ENCODE assay signal across 8 cellular contexts in the genomic region with DNA sequence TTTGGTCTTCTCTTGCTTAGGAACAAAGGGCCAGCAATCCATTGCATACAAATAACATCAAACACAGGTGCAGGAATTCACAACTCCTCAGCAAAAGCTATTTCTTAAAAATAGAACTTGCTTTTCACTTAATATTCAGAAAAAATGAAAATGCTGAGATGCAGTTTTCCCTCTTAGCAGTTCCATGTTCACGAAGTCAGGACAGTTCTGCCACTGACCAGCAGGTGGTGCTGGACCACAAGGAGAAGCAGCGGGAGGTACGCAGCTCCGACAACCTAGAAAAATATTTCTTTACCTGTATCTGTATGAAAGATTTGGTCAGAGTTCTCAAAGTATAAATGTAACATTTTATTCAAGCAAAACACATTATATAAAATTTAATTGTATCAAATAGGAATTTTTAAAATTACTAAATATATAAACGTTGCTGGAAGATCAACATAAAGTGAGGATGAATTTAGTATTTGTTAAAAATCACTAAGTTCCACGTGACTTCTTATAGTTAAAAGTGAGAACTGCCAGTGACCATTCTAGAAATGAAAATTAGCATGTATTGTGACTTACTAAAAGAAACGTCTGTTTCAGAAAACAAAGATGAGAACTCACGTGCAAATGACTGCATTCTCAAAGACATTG. TPM values are rescaled to one million over a fixed set of nuclear protein-coding genes. Genes with fewer than 3 reads are reported as not detected.
DNase-seq lines count a peak whose midpoint lies in the region; ATAC-seq and TF ChIP-seq lines count a peak whose summit lies in the region.

No MANE protein-coding gene starts in this region.

- H3K36me3 ChIP-seq in CD8-positive, alpha-beta memory T cell (ENCODE audit: insufficient read depth, low read length) = no peaks in the 10 kb centered on the region
- peaks cover 0 to 5% (median 2%) of the 10 kb centered on the region in 4 donors for H3K36me3 ChIP-seq in esophagus muscularis mucosa
- H3K36me3 ChIP-seq in neural cell (ENCODE audit: insufficient read depth, low read length) = no peaks in the 10 kb centered on the region

- WGBS in esophagus muscularis mucosa = 37% methylated on average over 8 of the region's 8 CpGs

- H3K4me3 ChIP-seq in CD8-positive, alpha-beta memory T cell (ENCODE audit: low read length) = no peak overlapping the region
- H3K4me3 ChIP-seq in esophagus muscularis mucosa (no peak overlapping the region), neural cell (ENCODE audit: low read length) (no peak overlapping the region)

- no peaks in the 10 kb centered on the region for H3K27me3 ChIP-seq in CD8-positive, alpha-beta memory T cell (ENCODE audit: insufficient read depth, low read length, poor library complexity, severe bottlenecking)
- H3K27me3 ChIP-seq in esophagus muscularis mucosa (peaks cover 0 to 9% (median 0%) of the 10 kb centered on the region in 4 donors), neural cell (ENCODE audit: insufficient read depth, low read depth, low read length) (no peaks in the 10 kb centered on the region)

- H2AFZ ChIP-seq in neural cell (ENCODE audit: low read depth, low read length) = no peak overlapping the region

- no peak for ATAC-seq in GM21737 (IDR thresholded peaks at IDR 0.05; ENCODE audit: unreplicated experiment)

- CTCF ChIA-PET in CD8-positive, alpha-beta memory T cell (lab: Charles Lee) = interaction anchor here (0.6 to 4.7 kb wide), 15 partner anchors 11 to 196 kb away, joined by 3 to 40 read pairs (median 4); partner anchors contain the start of gene ADNP2

- H3K27me3 Mint-ChIP-seq in CD8-positive, alpha-beta memory T cell = peaks cover 7 to 10% of the 10 kb centered on the region in 2 donors

- no peaks in the 10 kb centered on the region for H4K20me1 ChIP-seq in neural cell (ENCODE audit: insufficient read depth)

- H3K4me3 Mint-ChIP-seq in CD8-positive, alpha-beta memory T cell = no peak overlapping the region

- no peak overlapping the region for H3K27ac Mint-ChIP-seq in CD8-positive, alpha-beta memory T cell

- H3K9me3 ChIP-seq in CD8-positive, alpha-beta memory T cell (ENCODE audit: low read length) = no peaks in the 10 kb centered on the region
- H3K9me3 ChIP-seq in esophagus muscularis mucosa = no peaks in the 10 kb centered on the region
- no peaks in the 10 kb centered on the region for H3K9me3 ChIP-seq in neural cell (ENCODE audit: low read length)

- TF ChIP-seq POLR2A in esophagus muscularis mucosa (IDR thresholded peaks at IDR 0.05; ENCODE audit: low read depth) = no peak

- TF ChIP-seq CTCF in esophagus muscularis mucosa (IDR thresholded peaks at IDR 0.05) (peak in 2 of 3 experiments; percentile 94 to 96), neural cell (IDR thresholded peaks at IDR 0.05; ENCODE audit: poor library complexity, severe bottlenecking) (peak; percentile 85)

- no peaks in the 10 kb centered on the region for H3F3A ChIP-seq in neural cell (ENCODE audit: insufficient read depth, low read length, poor library complexity, severe bottlenecking)

- no peaks in the 10 kb centered on the region for H3K9me2 ChIP-seq in neural cell (ENCODE audit: insufficient read depth, low read length)

- peaks cover 2 to 7% (median 7%) of the 10 kb centered on the region in 3 donors for H3K4me1 Mint-ChIP-seq in CD8-positive, alpha-beta memory T cell

- TF ChIP-seq EP300 in esophagus muscularis mucosa (IDR thresholded peaks at IDR 0.05) = no peak
- TF ChIP-seq EP300 in neural cell (conservative IDR thresholded peaks at IDR 0.05; ENCODE audit: poor library complexity, severe bottlenecking) = no peak

- no peaks in the 10 kb centered on the region for H3K79me2 ChIP-seq in neural cell (replicated peaks; ENCODE audit: insufficient read depth, low read length)

- H3K9ac ChIP-seq in neural cell (ENCODE audit: low read length) = no peak overlapping the region

- POLR2A ChIA-PET in CD8-positive, alpha-beta memory T cell (lab: Charles Lee) = no interaction called here

- H3K9me3 Mint-ChIP-seq in CD8-positive, alpha-beta memory T cell = peaks cover 0 to 2% (median 0%) of the 10 kb centered on the region in 5 donors

- no peak overlapping the region for H3K4me2 ChIP-seq in neural cell (ENCODE audit: low read length)

- H3K36me3 Mint-ChIP-seq in CD8-positive, alpha-beta memory T cell = peaks cover 0 to 4% (median 0%) of the 10 kb centered on the region in 3 donors

- TF ChIP-seq RAD21 in neural cell (conservative IDR thresholded peaks at IDR 0.05) = peak; percentile 85

- intact Hi-C loops in esophagus muscularis mucosa (cut with DNase I) = no loop called here

- H3K4me1 ChIP-seq in CD8-positive, alpha-beta memory T cell (ENCODE audit: insufficient read depth, low read length) = no peaks in the 10 kb centered on the region
- peaks cover 0 to 17% (median 9%) of the 10 kb centered on the region in 4 donors for H3K4me1 ChIP-seq in esophagus muscularis mucosa

- DNase-seq in CD8-positive, alpha-beta memory T cell = peak; percentile 39 to 82 (median 57)
- DNase-seq in H4 (ENCODE audit: low spot score) (peak; percentile 64), NCI-H526 treated with DMSO at 0.1 percent for 48 hours (lab: John Stamatoyannopoulos, UW) (peak; percentile 4), esophagus muscularis mucosa (ENCODE audit: extremely low spot score) (no peak)
- peak; percentile 89 for DNase-seq in activated CD8-positive, alpha-beta memory T cell treated with anti-CD3 and anti-CD28 coated beads, Interleukin-2, amount 50 U/mL, for 48 hours
- DNase-seq in stimulated activated naive CD4-positive, alpha-beta T cell treated with Interleukin-2 at 50 U/mL for 16 hours (lab: John Stamatoyannopoulos, UW) = peak; percentile 66

- H3K27ac ChIP-seq in CD8-positive, alpha-beta memory T cell (ENCODE audit: low read depth, low read length) = no peak overlapping the region
- no peak overlapping the region for H3K27ac ChIP-seq in esophagus muscularis mucosa (replicated peaks in 1 of 4)
- no peak overlapping the region for H3K27ac ChIP-seq in neural cell (ENCODE audit: low read length)

TF ChIP-seq in neural cell, 6 proteins besides CTCF, POLR2A, EP300 and RAD21:
- TF ChIP-seq TAF1 (IDR thresholded peaks at IDR 0.05; ENCODE audit: low read depth) (no peak), REST (IDR thresholded peaks at IDR 0.05; ENCODE audit: borderline replicate concordance) (no peak), POLR2AphosphoS5 (IDR thresholded peaks at IDR 0.05) (no peak), EZH2 (IDR thresholded peaks at IDR 0.05; ENCODE audit: borderline replicate concordance, insufficient read depth, low read length, poor library complexity, severe bottlenecking) (no peak), SMC3 (conservative IDR thresholded peaks at IDR 0.05; ENCODE audit: poor library complexity) (peak; percentile 84), MXI1 (conservative IDR thresholded peaks at IDR 0.05; ENCODE audit: poor library complexity, severe bottlenecking) (no peak)

RNA-seq across cellular contexts. Expression of gene ADNP2, which starts 48.8 kb away (rescaled TPM):
- 10 to 100 TPM; 18.5 to 18.9 TPM for total RNA-seq in CD8-positive, alpha-beta memory T cell
- polyA plus RNA-seq in CD8-positive, alpha-beta memory T cell = 9.8 TPM
- 21.3 and 27.8 TPM in 2 replicates for total RNA-seq in H4 (2014; rRNA removed; shearing (Covaris generic))
- total RNA-seq in esophagus muscularis mucosa = 10 to 100 TPM; 17.1 to 18.9 (median 17.3) TPM
- 15.8 and 16.9 TPM in 2 replicates for polyA plus RNA-seq in neural cell
- polyA minus RNA-seq in neural cell = 52.3 and 54.5 TPM in 2 replicates
